ENCODE assay signal across 8 cellular contexts in the genomic region with DNA sequence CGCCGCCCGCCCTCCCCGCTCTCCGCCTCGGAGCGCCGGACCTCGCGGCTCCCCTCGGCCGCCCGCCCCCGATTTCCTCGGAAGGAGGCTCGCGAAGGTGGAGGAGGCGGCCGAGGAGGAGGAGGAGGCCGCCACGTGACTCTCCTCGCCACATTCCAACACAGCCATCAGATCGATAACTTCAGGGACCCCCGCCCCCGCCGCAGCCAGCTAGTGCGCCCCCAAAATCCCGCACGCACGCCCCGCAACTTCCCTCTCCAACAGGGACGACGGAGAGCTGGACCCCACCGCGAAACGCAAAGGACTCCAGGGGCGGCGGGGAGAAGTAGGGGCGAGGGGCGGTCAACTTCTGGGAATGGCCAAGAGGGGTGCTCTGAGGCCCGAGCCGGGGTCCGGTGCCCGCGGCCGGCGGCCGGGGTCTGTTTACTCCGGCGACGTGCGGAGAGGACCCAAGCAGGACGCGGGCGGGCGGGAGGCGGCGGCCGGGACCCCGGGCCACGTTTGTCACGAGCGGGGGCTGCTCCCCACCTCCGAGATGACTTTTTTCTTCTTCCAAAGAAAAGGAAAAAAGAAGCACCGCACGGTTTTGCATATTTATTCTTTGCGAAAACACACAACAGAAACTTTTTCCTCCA. TPM values are rescaled to one million over a fixed set of nuclear protein-coding genes. Genes with fewer than 3 reads are reported as not detected.
DNase-seq lines count a peak whose midpoint lies in the region; TF ChIP-seq lines count a peak whose summit lies in the region.

No MANE protein-coding gene starts in this region.

- H3K36me3 Mint-ChIP-seq in T-helper 1 cell treated with Interleukin-12 subunit alpha and Interleukin-12 subunit beta and Interleukin-4 antibody, amounts not matched to agents 30 μg/mL and 1 μg/mL, for 36 hours (ENCODE audit: low read depth), result peaks cover 4% of the 10 kb centered on the region

- no peaks in the 10 kb centered on the region for H3K9me3 Mint-ChIP-seq in T-helper 1 cell treated with Interleukin-12 subunit alpha and Interleukin-12 subunit beta and Interleukin-4 antibody, amounts not matched to agents 30 μg/mL and 1 μg/mL, for 36 hours

- no peak overlapping the region for H3K27ac Mint-ChIP-seq in T-helper 1 cell treated with Interleukin-12 subunit alpha and Interleukin-12 subunit beta and Interleukin-4 antibody, amounts not matched to agents 30 μg/mL and 1 μg/mL, for 36 hours

- no peaks in the 10 kb centered on the region for H3K9me3 ChIP-seq in neutrophil

- no peaks in the 10 kb centered on the region for H3K36me3 ChIP-seq in neutrophil

- peaks cover 21 to 27% of the 10 kb centered on the region in 2 experiments for H3K4me1 ChIP-seq in neutrophil (ENCODE audit: control insufficient read depth in 1 of 2, insufficient read depth in 1 of 2, low read depth in 1 of 2, low read length in 1 of 2)

- H3K27me3 Mint-ChIP-seq in T-helper 1 cell treated with Interleukin-12 subunit alpha and Interleukin-12 subunit beta and Interleukin-4 antibody, amounts not matched to agents 30 μg/mL and 1 μg/mL, for 36 hours (ENCODE audit: low read depth), result peaks cover 80% of the 10 kb centered on the region

- no peak for DNase-seq in fibroblast of mammary gland (ENCODE audit: low read depth)
- no peak for DNase-seq in RKO (ENCODE audit: low spot score)
- DNase-seq in HT-29 (ENCODE audit: low spot score), result no peak
- no peak for DNase-seq in SW 1271 (lab: John Stamatoyannopoulos, UW)
- no peak for DNase-seq in NCI-H524 treated with DMSO at 0.1 percent for 48 hours (lab: John Stamatoyannopoulos, UW)

- peak overlapping the region; percentile 79 for H3K4me3 Mint-ChIP-seq in T-helper 1 cell treated with Interleukin-12 subunit alpha and Interleukin-12 subunit beta and Interleukin-4 antibody, amounts not matched to agents 30 μg/mL and 1 μg/mL, for 36 hours

- TF ChIP-seq CTCF in fibroblast of mammary gland (conservative IDR thresholded peaks at IDR 0.05; ENCODE audit: control insufficient read depth, insufficient read depth, low read depth, low read length) (no peak), neutrophil (IDR thresholded peaks at IDR 0.05) (no peak)

- H3K27me3 ChIP-seq in neutrophil, result peaks cover 100% of the 10 kb centered on the region

- H3K4me1 Mint-ChIP-seq in T-helper 1 cell treated with Interleukin-12 subunit alpha and Interleukin-12 subunit beta and Interleukin-4 antibody, amounts not matched to agents 30 μg/mL and 1 μg/mL, for 36 hours (ENCODE audit: low read depth), result peaks cover 4% of the 10 kb centered on the region

- no peak overlapping the region for H3K27ac ChIP-seq in neutrophil

- H3K4me3 ChIP-seq in GM08714 (ENCODE audit: low read length) (peak overlapping the region; percentile 83), fibroblast of mammary gland (ENCODE audit: control insufficient read depth, low read depth, low read length) (peak overlapping the region; percentile 71), neutrophil (ENCODE audit: low read depth in 1 of 2, low read length in 1 of 2) (peak overlapping the region; percentile 38 to 54)

RNA-seq across cellular contexts. Expression of a gene that starts 1.9 kb away (rescaled TPM):
- total RNA-seq in HT-29 (2014; rRNA removed; shearing (Covaris generic)), result 0.08 and 0.21 TPM in 2 replicates
